Comparison of ENCODE assay signal across 1 cellular context in the genomic region with DNA sequence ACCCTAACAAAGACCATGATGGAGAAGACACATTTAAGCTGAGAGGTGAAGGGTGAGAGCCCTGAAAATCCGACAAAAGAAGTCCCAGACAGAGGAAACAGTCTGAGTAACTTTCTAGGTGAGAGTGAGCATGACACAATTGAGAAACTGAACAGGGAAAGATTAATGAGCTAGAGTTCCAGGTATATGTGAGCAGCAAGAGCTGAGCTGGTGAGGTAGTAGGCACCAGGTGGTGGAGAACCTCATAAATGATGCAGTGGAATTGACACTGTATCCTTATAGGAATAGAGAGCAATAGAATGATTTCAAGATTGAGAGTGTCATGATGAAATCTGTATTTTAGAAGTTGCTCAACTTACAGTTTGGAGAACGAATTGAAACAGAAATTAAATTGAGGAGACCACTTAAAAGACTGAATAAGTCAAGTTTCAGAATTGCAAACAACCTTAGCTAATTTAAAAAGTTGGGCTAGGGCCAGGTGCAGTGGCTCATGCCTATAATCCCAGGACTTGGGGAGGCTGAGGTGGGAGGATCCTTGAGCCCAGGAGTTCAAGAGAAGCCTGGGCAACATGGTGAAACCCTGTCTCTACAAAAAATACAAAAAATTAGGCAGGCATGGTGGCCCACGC.
A peak's percentile ranks its signal among the peaks of the same experiment; 100 is the strongest.
TF ChIP-seq lines count a peak whose summit lies in the region.

No MANE protein-coding gene starts in this region.

TF ChIP-seq in GM12878, 131 proteins besides CTCF, POLR2A, EP300 and RAD21 (continued from another document):
- TF ChIP-seq, protein P1, sequence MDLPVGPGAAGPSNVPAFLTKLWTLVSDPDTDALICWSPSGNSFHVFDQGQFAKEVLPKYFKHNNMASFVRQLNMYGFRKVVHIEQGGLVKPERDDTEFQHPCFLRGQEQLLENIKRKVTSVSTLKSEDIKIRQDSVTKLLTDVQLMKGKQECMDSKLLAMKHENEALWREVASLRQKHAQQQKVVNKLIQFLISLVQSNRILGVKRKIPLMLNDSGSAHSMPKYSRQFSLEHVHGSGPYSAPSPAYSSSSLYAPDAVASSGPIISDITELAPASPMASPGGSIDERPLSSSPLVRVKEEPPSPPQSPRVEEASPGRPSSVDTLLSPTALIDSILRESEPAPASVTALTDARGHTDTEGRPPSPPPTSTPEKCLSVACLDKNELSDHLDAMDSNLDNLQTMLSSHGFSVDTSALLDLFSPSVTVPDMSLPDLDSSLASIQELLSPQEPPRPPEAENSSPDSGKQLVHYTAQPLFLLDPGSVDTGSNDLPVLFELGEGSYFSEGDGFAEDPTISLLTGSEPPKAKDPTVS (IDR thresholded peaks at IDR 0.05; ENCODE audit: low read depth, low read length): no peak
- no peak for TF ChIP-seq KLF5 (IDR thresholded peaks at IDR 0.05; ENCODE audit: partially characterized antibody)
- 0 out of 2 replicates have a peak, but pooled peaks have one; percentile 30 for TF ChIP-seq NFIC (IDR thresholded peaks at IDR 0.05; ENCODE audit: low read depth, low read length)
- TF ChIP-seq TCF7 (IDR thresholded peaks at IDR 0.05; ENCODE audit: borderline replicate concordance): peak; percentile 58; the same call in 1 of the 2 replicates
- no peak for TF ChIP-seq KDM1A (IDR thresholded peaks at IDR 0.05; ENCODE audit: borderline replicate concordance)
